Comparison of ENCODE assay signal across 32 cellular contexts in genomic region chr17:10768766-10769383, GRCh38. TPM values are rescaled to one million over a fixed set of nuclear protein-coding genes. Genes with fewer than 3 reads are reported as not detected.
A peak's percentile ranks its signal among the peaks of the same experiment; 100 is the strongest.
DNase-seq lines count a peak whose midpoint lies in the region; ATAC-seq, FAIRE-seq and TF ChIP-seq lines count a peak whose summit lies in the region.
"Had no signal": no experiment of that assay in that cellular context is flagged by ENCODE, and none has a peak within 500 bp of the region (broad histone marks: within the 10 kb centered on the region; RNA-seq: fewer than 3 reads in every experiment).

No MANE protein-coding gene starts in this region.

- no peak overlapping the region for H3K4me3 Mint-ChIP-seq in stimulated activated effector memory CD8-positive, alpha-beta T cell treated with anti-CD3 and anti-CD28 coated beads, Interleukin-12 subunit alpha, Interleukin-12 subunit beta, amount 100 ng/mL, for 72 hours
- H3K4me3 Mint-ChIP-seq: activated CD4-positive, alpha-beta T cell treated with anti-CD3 and anti-CD28 coated beads for 36 hours; activated CD8-positive, alpha-beta T cell treated with anti-CD3 and anti-CD28 coated beads, Interleukin-2, amount 10 ng/mL, durations not matched to agents 7 days and 5 days; activated naive CD4-positive, alpha-beta T cell treated with anti-CD3 and anti-CD28 coated beads, Interleukin-2, amount 10 ng/mL, durations not matched to agents 7 days and 5 days; activated T-helper 17 cell treated with anti-CD3 and anti-CD28 coated beads, Interleukin-2, amount 50 U/mL, for 72 hours; immature natural killer cell; T-helper 2 cell treated with Interferon-gamma antibody and Interleukin-4, amounts not matched to agents 5 μg/mL and 100 μg/mL, for 36 hours had no signal

- no peaks in the 10 kb centered on the region for H3K9me2 ChIP-seq in GM23248 (ENCODE audit: insufficient read depth)

- H2BK20ac ChIP-seq in H1 (ENCODE audit: low read length): no peak overlapping the region

- H3K79me2 ChIP-seq in GM23248 (ENCODE audit: insufficient read depth) (no peaks in the 10 kb centered on the region), H1 (ENCODE audit: control insufficient read depth in 1 of 2, insufficient read depth in 2 of 2, low read length in 2 of 2) (no peaks in the 10 kb centered on the region)

- TF ChIP-seq POLR2A in H1 (IDR thresholded peaks at IDR 0.05; ENCODE audit: control extremely low read depth in 1 of 2, low read depth in 2 of 2, low read length in 2 of 2): no peak

- H3K4me3 ChIP-seq in GM23248 (no peak overlapping the region), H1 (ENCODE audit: extremely low read depth in 1 of 4, insufficient read depth in 2 of 4, low read depth in 3 of 4, low read length in 4 of 4) (no peak overlapping the region)
- H3K4me3 ChIP-seq: adrenal gland, BLaER1, spleen, stomach, thyroid gland, vagina had no signal

- TF ChIP-seq EP300 in H1 (IDR thresholded peaks at IDR 0.05; ENCODE audit: borderline replicate concordance in 1 of 2, low read depth in 2 of 2, low read length in 2 of 2): no peak

- POLR2A ChIA-PET in H1 (lab: Charles Lee; ENCODE audit: partially characterized antibody): no interaction called here

- H2BK15ac ChIP-seq in H1 (ENCODE audit: low read length): no peak overlapping the region; the same call in 1 of the 2 replicates

- H3K9ac ChIP-seq in GM23248: no peak overlapping the region
- H3K9ac ChIP-seq in H1 (replicated peaks in 1 of 4; ENCODE audit: extremely low read depth in 1 of 4, low read depth in 3 of 4, low read length in 3 of 4): no peak overlapping the region
- H3K9ac ChIP-seq: BLaER1 had no signal

- H4K20me1 ChIP-seq in GM23248 (ENCODE audit: insufficient read depth): no peaks in the 10 kb centered on the region
- no peaks in the 10 kb centered on the region for H4K20me1 ChIP-seq in H1 (replicated peaks in 1 of 2; ENCODE audit: control insufficient read depth in 1 of 2, insufficient read depth in 2 of 2, low read length in 2 of 2)
- H4K20me1 ChIP-seq: BLaER1 had no signal

- in situ Hi-C loops in GM23248 (cut with MboI): no loop called here

- H4K91ac ChIP-seq in H1 (replicated peaks; ENCODE audit: insufficient read length, low read length): no peak overlapping the region

- CTCF ChIA-PET in H1 (lab: Charles Lee; ENCODE audit: partially characterized antibody): interaction anchor here (1.2 to 4.5 kb wide), 3 partner anchors 15 to 31 kb away, joined by 4 to 29 read pairs (median 20); no protein-coding TSS in a partner anchor

- H3K14ac ChIP-seq in H1 (ENCODE audit: insufficient read length): no peak overlapping the region

- H3K23ac ChIP-seq in H1 (ENCODE audit: insufficient read length): no peak overlapping the region

- no peak overlapping the region for H3K4me2 ChIP-seq in GM23248 (ENCODE audit: unreplicated experiment)
- H3K4me2 ChIP-seq in H1 (ENCODE audit: insufficient read depth in 1 of 2, low read depth in 2 of 2, low read length in 2 of 2): no peak overlapping the region
- H3K4me2 ChIP-seq: BLaER1 had no signal

- H3K4ac ChIP-seq in H1 (replicated peaks; ENCODE audit: insufficient read length, low read depth, low read length): no peak overlapping the region

- peaks cover 5% of the 10 kb centered on the region for H3K9me3 Mint-ChIP-seq in stimulated activated effector memory CD8-positive, alpha-beta T cell treated with anti-CD3 and anti-CD28 coated beads, Interleukin-12 subunit alpha, Interleukin-12 subunit beta, amount 100 ng/mL, for 72 hours

- H3K36me3 ChIP-seq in GM23248 (ENCODE audit: low read depth) (no peaks in the 10 kb centered on the region), H1 (ENCODE audit: control insufficient read depth in 2 of 4, insufficient read depth in 4 of 4, low read length in 3 of 4) (no peaks in the 10 kb centered on the region; a peak in 2 of 8 replicates)
- H3K36me3 ChIP-seq: adrenal gland, BLaER1, brain microvascular endothelial cell, thyroid gland, vagina had no signal

- H2AFZ ChIP-seq in GM23248 (no peak overlapping the region), H1 (ENCODE audit: low read length) (no peak overlapping the region)

- no peak for TF ChIP-seq RAD21 in H1 (IDR thresholded peaks at IDR 0.05 in 1 of 2, conservative IDR thresholded peaks at IDR 0.05 in 1 of 2; ENCODE audit: low read depth in 2 of 2, low read length in 2 of 2)

- H3K56ac ChIP-seq in H1 (replicated peaks; ENCODE audit: insufficient read length, low read depth, low read length): no peak overlapping the region

- no peak overlapping the region for H4K5ac ChIP-seq in H1 (ENCODE audit: insufficient read length, low read depth, low read length)

- no peaks in the 10 kb centered on the region for H3K36me3 Mint-ChIP-seq in stimulated activated effector memory CD8-positive, alpha-beta T cell treated with anti-CD3 and anti-CD28 coated beads, Interleukin-12 subunit alpha, Interleukin-12 subunit beta, amount 100 ng/mL, for 72 hours
- H3K36me3 Mint-ChIP-seq: activated naive CD4-positive, alpha-beta T cell treated with anti-CD3 and anti-CD28 coated beads, Interleukin-2, amount 10 ng/mL, durations not matched to agents 7 days and 5 days had no signal

- H2BK120ac ChIP-seq in H1 (replicated peaks; ENCODE audit: low read depth, low read length): no peak overlapping the region

- H3F3A ChIP-seq in GM23248 (ENCODE audit: insufficient read depth): no peaks in the 10 kb centered on the region

- no peak overlapping the region for H3K18ac ChIP-seq in H1 (ENCODE audit: extremely low read depth, low read length)

- H3K27me3 ChIP-seq in GM23248 (replicated peaks; ENCODE audit: insufficient read depth): no peaks in the 10 kb centered on the region
- no peaks in the 10 kb centered on the region for H3K27me3 ChIP-seq in H1 (replicated peaks in 1 of 4; ENCODE audit: control insufficient read depth in 3 of 4, extremely low read depth in 1 of 4, insufficient read depth in 3 of 4, low read length in 3 of 4)
- H3K27me3 ChIP-seq in layer of hippocampus (ENCODE audit: control insufficient read depth, insufficient read depth, low read length): no peaks in the 10 kb centered on the region
- H3K27me3 ChIP-seq: adrenal gland, BLaER1, brain microvascular endothelial cell, spleen, stomach, thyroid gland, vagina had no signal

- no peak overlapping the region for H2BK5ac ChIP-seq in H1 (ENCODE audit: low read depth, low read length)

- 0 out of 2 replicates have a peak overlapping the region, but pooled peaks have one; percentile 33 for H2BK12ac ChIP-seq in H1 (ENCODE audit: low read depth, low read length)

- no peaks in the 10 kb centered on the region for H3K4me1 ChIP-seq in GM23248 (ENCODE audit: insufficient read depth)
- H3K4me1 ChIP-seq in H1 (replicated peaks in 1 of 4; ENCODE audit: control insufficient read depth in 3 of 4, insufficient read depth in 4 of 4, low read length in 3 of 4): no peaks in the 10 kb centered on the region; a peak in 1 of 7 replicates
- H3K4me1 ChIP-seq: adrenal gland, vagina had no signal

- peak overlapping the region; percentile 46; the same call in 1 of the 2 replicates for H4K8ac ChIP-seq in H1 (ENCODE audit: extremely low read depth, insufficient read depth, low read length)

- no peaks in the 10 kb centered on the region for H3K9me3 ChIP-seq in GM23248 (ENCODE audit: low read depth)
- H3K9me3 ChIP-seq in H1 (ENCODE audit: insufficient read depth in 2 of 2, low read depth in 1 of 2, low read length in 1 of 2): no peaks in the 10 kb centered on the region
- H3K9me3 ChIP-seq: adrenal gland, thyroid gland, vagina had no signal

- DNase-seq in GM23248: peak; percentile 10
- DNase-seq in H1 (ENCODE audit: low read depth in 1 of 2, low spot score in 2 of 2): no peak
- DNase-seq in stimulated activated effector memory CD8-positive, alpha-beta T cell treated with anti-CD3 and anti-CD28 coated beads, Interleukin-12 subunit alpha, Interleukin-12 subunit beta, amount 100 ng/mL, for 72 hours (ENCODE audit: low spot score in 2 of 2): no peak
- DNase-seq in activated CD4-positive, CD25-positive, alpha-beta regulatory T cell (lab: John Stamatoyannopoulos, UW): no peak
- no peak for DNase-seq in activated CD8-positive, alpha-beta memory T cell treated with anti-CD3 and anti-CD28 coated beads for 24 hours
- no peak for DNase-seq in NCI-H524 treated with DMSO at 0.1 percent for 48 hours (lab: John Stamatoyannopoulos, UW)
- DNase-seq: activated CD4-positive, alpha-beta T cell treated with anti-CD3 and anti-CD28 coated beads for 36 hours; activated CD8-positive, alpha-beta T cell treated with anti-CD3 and anti-CD28 coated beads, Interleukin-2, amount 10 ng/mL, durations not matched to agents 7 days and 5 days; activated naive CD4-positive, alpha-beta T cell treated with anti-CD3 and anti-CD28 coated beads, Interleukin-2, amount 10 ng/mL, durations not matched to agents 7 days and 5 days; adrenal gland; brain microvascular endothelial cell; immature natural killer cell; Kasumi-1; left colon; mesendoderm; NCI-H1417 treated with DMSO at 0.1 percent for 48 hours; NCI-H2081; NCI-H226; right cardiac atrium; Right ventricle myocardium superior; spleen; stimulated activated CD4-positive, alpha-beta T cell treated with anti-CD3 and anti-CD28 coated beads, Interleukin-2, amount 100 ng/mL, for 24 hours; stomach; thyroid gland had no signal

- H3K27ac Mint-ChIP-seq in stimulated activated effector memory CD8-positive, alpha-beta T cell treated with anti-CD3 and anti-CD28 coated beads, Interleukin-12 subunit alpha, Interleukin-12 subunit beta, amount 100 ng/mL, for 72 hours: no peak overlapping the region
- H3K27ac Mint-ChIP-seq: activated CD4-positive, alpha-beta T cell treated with anti-CD3 and anti-CD28 coated beads for 36 hours; activated CD8-positive, alpha-beta T cell treated with anti-CD3 and anti-CD28 coated beads, Interleukin-2, amount 10 ng/mL, durations not matched to agents 7 days and 5 days; activated naive CD4-positive, alpha-beta T cell treated with anti-CD3 and anti-CD28 coated beads, Interleukin-2, amount 10 ng/mL, durations not matched to agents 7 days and 5 days; activated T-helper 17 cell treated with anti-CD3 and anti-CD28 coated beads, Interleukin-2, amount 50 U/mL, for 72 hours; immature natural killer cell; T-helper 2 cell treated with Interferon-gamma antibody and Interleukin-4, amounts not matched to agents 5 μg/mL and 100 μg/mL, for 36 hours had no signal

- TF ChIP-seq CTCF in H1 (IDR thresholded peaks at IDR 0.05; ENCODE audit: control extremely low read depth in 1 of 3, insufficient read depth in 1 of 3, low read depth in 1 of 3, low read length in 3 of 3): no peak

- 9 to 16% methylated on average over 3 of the region's 3 CpGs for WGBS in GM23248 (ENCODE audit: low coverage in 1 of 2, low lambda C conversion rate in 2 of 2, missing lambda C conversion rate in 2 of 2), 2 experiments
- 83% methylated on average over 3 of the region's 3 CpGs; no CpG with 5 or more reads in 1 of the 2 experiments for WGBS in H1 (ENCODE audit: extremely low coverage in 1 of 2, insufficient coverage in 1 of 2, insufficient read length in 1 of 2, insufficient replicate concordance in 2 of 2, low coverage in 1 of 2, low lambda C conversion rate in 2 of 2, missing lambda C conversion rate in 1 of 2), 2 experiments

- H3K79me1 ChIP-seq in H1 (ENCODE audit: low read depth, low read length): no peaks in the 10 kb centered on the region

- H3K27ac ChIP-seq in GM23248: no peak overlapping the region
- H3K27ac ChIP-seq in H1 (ENCODE audit: low read depth, low read length): no peak overlapping the region
- peak overlapping the region; percentile 42 for H3K27ac ChIP-seq in layer of hippocampus (ENCODE audit: low read depth, low read length)
- H3K27ac ChIP-seq: adrenal gland, BLaER1, brain microvascular endothelial cell, spleen, stomach, thyroid gland, vagina had no signal

- H2AK5ac ChIP-seq in H1 (ENCODE audit: low read depth, low read length): no peak overlapping the region

- peak; percentile 31 for ATAC-seq in stimulated activated effector memory CD8-positive, alpha-beta T cell treated with anti-CD3 and anti-CD28 coated beads, Interleukin-12 subunit alpha, Interleukin-12 subunit beta, amount 100 ng/mL, for 72 hours
- ATAC-seq: activated CD4-positive, alpha-beta T cell treated with anti-CD3 and anti-CD28 coated beads for 36 hours; activated CD8-positive, alpha-beta T cell treated with anti-CD3 and anti-CD28 coated beads, Interleukin-2, amount 10 ng/mL, durations not matched to agents 7 days and 5 days; activated T-helper 17 cell treated with anti-CD3 and anti-CD28 coated beads, Interleukin-2, amount 50 U/mL, for 72 hours; HCT116; left colon had no signal

- H3K4me1 Mint-ChIP-seq in stimulated activated effector memory CD8-positive, alpha-beta T cell treated with anti-CD3 and anti-CD28 coated beads, Interleukin-12 subunit alpha, Interleukin-12 subunit beta, amount 100 ng/mL, for 72 hours: no peaks in the 10 kb centered on the region
- H3K4me1 Mint-ChIP-seq: activated CD4-positive, alpha-beta T cell treated with anti-CD3 and anti-CD28 coated beads for 36 hours; activated naive CD4-positive, alpha-beta T cell treated with anti-CD3 and anti-CD28 coated beads, Interleukin-2, amount 10 ng/mL, durations not matched to agents 7 days and 5 days; activated T-helper 17 cell treated with anti-CD3 and anti-CD28 coated beads, Interleukin-2, amount 50 U/mL, for 72 hours; immature natural killer cell had no signal

- no peak for FAIRE-seq in H1 (lab: Jason Lieb, UNC)
- FAIRE-seq: G401.6 had no signal

- H3K23me2 ChIP-seq in H1 (ENCODE audit: low read depth, low read length): no peaks in the 10 kb centered on the region; the same call in 1 of the 2 replicates

RNA-seq across cellular contexts. Expression of gene TMEM238L, which starts 35.0 kb away (rescaled TPM):
- not detected in 2 replicates for total RNA-seq in GM23248 (2014; rRNA removed; shearing (Covaris generic))
- polyA plus RNA-seq in GM23248 (2016; fragmentation: Nextera tagmentation; extraction: Ambion mirVana) (not detected in 2 replicates), H1 (2011; rRNA removed) (not detected in 2 replicates)
- not detected in 2 replicates for total RNA-seq in H1 (2021; fragmentation: NEBNext Ultra II Directional; extraction: Animal tissue kit (Norgen Biotek cat#: 25700))
- polyA plus RNA-seq in H1 (2011; cell fraction: cytosol; rRNA removed): not detected
- polyA plus RNA-seq in H1 (2011; cell fraction: nucleus; rRNA removed): not detected
- not detected in 4 replicates for polyA plus RNA-seq in H1 (2012, experiment 1 of 2)
- not detected for polyA plus RNA-seq in H1 (2012, experiment 2 of 2)
- not detected for polyA plus RNA-seq in H1 (2013, experiment 1 of 2)
- not detected for polyA plus RNA-seq in H1 (2013, experiment 2 of 2)
- not detected in 2 replicates for polyA minus RNA-seq in H1 (2011; rRNA and poly(A)+ RNA removed)
- polyA minus RNA-seq in H1 (2011; cell fraction: cytosol; rRNA and poly(A)+ RNA removed): not detected
- not detected for polyA minus RNA-seq in H1 (2011; cell fraction: nucleus; rRNA and poly(A)+ RNA removed)
- total RNA-seq: activated CD4-positive, alpha-beta T cell treated with anti-CD3 and anti-CD28 coated beads for 36 hours; activated CD8-positive, alpha-beta T cell treated with anti-CD3 and anti-CD28 coated beads, Interleukin-2, amount 10 ng/mL, durations not matched to agents 7 days and 5 days; activated T-helper 17 cell treated with anti-CD3 and anti-CD28 coated beads, Interleukin-2, amount 50 U/mL, for 72 hours; cerebellum; right cardiac atrium; Right ventricle myocardium superior; spleen; thyroid gland had no signal
- polyA plus RNA-seq: immature natural killer cell, right cardiac atrium, spleen had no signal

RNA-seq across cellular contexts. Expression of gene TMEM220, which starts 39.1 kb away (rescaled TPM):
- total RNA-seq in GM23248 (2014; rRNA removed; shearing (Covaris generic)): 0.54 and 5.6 TPM in 2 replicates
- polyA plus RNA-seq in GM23248 (2016; fragmentation: Nextera tagmentation; extraction: Ambion mirVana) (8.0 and 9.5 TPM in 2 replicates), H1 (2011; rRNA removed) (2.8 and 4.1 TPM in 2 replicates)
- 3.8 and 4.2 TPM in 2 replicates for total RNA-seq in H1 (2021; fragmentation: NEBNext Ultra II Directional; extraction: Animal tissue kit (Norgen Biotek cat#: 25700))
- polyA plus RNA-seq in H1 (2011; cell fraction: cytosol; rRNA removed): 2.7 TPM
- polyA plus RNA-seq in H1 (2011; cell fraction: nucleus; rRNA removed): 1.8 TPM
- 3.6 to 8.5 TPM (median 4.9 TPM) in 4 replicates for polyA plus RNA-seq in H1 (2012, experiment 1 of 2)
- 1.5 TPM for polyA plus RNA-seq in H1 (2012, experiment 2 of 2)
- polyA plus RNA-seq in H1 (2013, experiment 1 of 2): 7.0 TPM
- 6.6 TPM for polyA plus RNA-seq in H1 (2013, experiment 2 of 2)
- 5.2 and 5.4 TPM in 2 replicates for polyA minus RNA-seq in H1 (2011; rRNA and poly(A)+ RNA removed)
- 1.5 TPM for polyA minus RNA-seq in H1 (2011; cell fraction: cytosol; rRNA and poly(A)+ RNA removed)
- polyA minus RNA-seq in H1 (2011; cell fraction: nucleus; rRNA and poly(A)+ RNA removed): 6.1 TPM
